Comparison of ENCODE assay signal across 23 cellular contexts in genomic region chr12:4012977-4013968, GRCh38.
DNase-seq lines count a peak whose midpoint lies in the region; ATAC-seq, FAIRE-seq and TF ChIP-seq lines count a peak whose summit lies in the region.
"Had no signal": no experiment of that assay in that cellular context is flagged by ENCODE, and none has a peak within 500 bp of the region (broad histone marks: within the 10 kb centered on the region; RNA-seq: fewer than 3 reads in every experiment).

No MANE protein-coding gene starts in this region.

- H3K27ac Mint-ChIP-seq in mesothelial cell of epicardium, result peak overlapping the region; percentile 48
- H3K27ac Mint-ChIP-seq in type B pancreatic cell, result peak overlapping the region; percentile 7
- H3K27ac Mint-ChIP-seq: activated CD4-positive, alpha-beta T cell treated with anti-CD3 and anti-CD28 coated beads, Interleukin-2, amount 10 ng/mL, durations not matched to agents 7 days and 5 days; activated naive CD4-positive, alpha-beta T cell treated with anti-CD3 and anti-CD28 coated beads, Interleukin-2, amount 50 U/mL, for 24 hours had no signal

- no peaks in the 10 kb centered on the region for H3K9me3 Mint-ChIP-seq in mesothelial cell of epicardium
- H3K9me3 Mint-ChIP-seq in type B pancreatic cell, result peaks cover 8% of the 10 kb centered on the region
- H3K9me3 Mint-ChIP-seq: activated CD4-positive, alpha-beta T cell treated with anti-CD3 and anti-CD28 coated beads, Interleukin-2, amount 10 ng/mL, durations not matched to agents 7 days and 5 days; activated naive CD4-positive, alpha-beta T cell treated with anti-CD3 and anti-CD28 coated beads, Interleukin-2, amount 50 U/mL, for 24 hours; natural killer cell treated with Interleukin-12 subunit alpha and Interleukin-12 subunit beta and Interleukin-15 and Interleukin-18, amount 100 ng/mL, for 72 hours had no signal

- 68% methylated on average over 5 of the region's 5 CpGs for WGBS in suprapubic skin

- no peaks in the 10 kb centered on the region for H3K9me3 ChIP-seq in suprapubic skin
- H3K9me3 ChIP-seq: esophagus muscularis mucosa, prostate gland, thoracic aorta had no signal

- no peaks in the 10 kb centered on the region for H3K27me3 ChIP-seq in suprapubic skin
- H3K27me3 ChIP-seq: esophagus muscularis mucosa had no signal

- TF ChIP-seq POLR2A in suprapubic skin (IDR thresholded peaks at IDR 0.05), result no peak

- no peak for TF ChIP-seq CTCF in mesothelial cell of epicardium (IDR thresholded peaks at IDR 0.05; ENCODE audit: unreplicated experiment)
- no peak for TF ChIP-seq CTCF in type B pancreatic cell (conservative IDR thresholded peaks at IDR 0.05)
- no peak for TF ChIP-seq CTCF in suprapubic skin (IDR thresholded peaks at IDR 0.05)

- H3K36me3 Mint-ChIP-seq in mesothelial cell of epicardium (no peaks in the 10 kb centered on the region), type B pancreatic cell (peaks cover 3% of the 10 kb centered on the region)
- H3K36me3 Mint-ChIP-seq: activated naive CD4-positive, alpha-beta T cell treated with anti-CD3 and anti-CD28 coated beads, Interleukin-2, amount 50 U/mL, for 24 hours; natural killer cell treated with Interleukin-12 subunit alpha and Interleukin-12 subunit beta and Interleukin-15 and Interleukin-18, amount 100 ng/mL, for 72 hours had no signal

- no peak overlapping the region for H3K4me3 ChIP-seq in suprapubic skin
- H3K4me3 ChIP-seq: esophagus muscularis mucosa, prostate gland, SK-N-MC, thoracic aorta had no signal

- FAIRE-seq in RCC 7860 (lab: Jason Lieb, UNC), result peak; percentile 96
- FAIRE-seq: frontal cortex, keratinocyte had no signal

- H3K27me3 Mint-ChIP-seq in mesothelial cell of epicardium (ENCODE audit: low read depth) (no peaks in the 10 kb centered on the region), type B pancreatic cell (peaks cover 4% of the 10 kb centered on the region)
- H3K27me3 Mint-ChIP-seq: activated CD4-positive, alpha-beta T cell treated with anti-CD3 and anti-CD28 coated beads, Interleukin-2, amount 10 ng/mL, durations not matched to agents 7 days and 5 days; activated naive CD4-positive, alpha-beta T cell treated with anti-CD3 and anti-CD28 coated beads, Interleukin-2, amount 50 U/mL, for 24 hours; natural killer cell treated with Interleukin-12 subunit alpha and Interleukin-12 subunit beta and Interleukin-15 and Interleukin-18, amount 100 ng/mL, for 72 hours had no signal

- no peaks in the 10 kb centered on the region for H3K4me1 ChIP-seq in suprapubic skin
- H3K4me1 ChIP-seq: esophagus muscularis mucosa, prostate gland had no signal

- no peak overlapping the region for H3K27ac ChIP-seq in suprapubic skin
- H3K27ac ChIP-seq: esophagus muscularis mucosa, prostate gland, SK-N-MC, thoracic aorta, WERI-Rb-1 had no signal

- TF ChIP-seq EP300 in suprapubic skin (IDR thresholded peaks at IDR 0.05), result no peak

- no peaks in the 10 kb centered on the region for H3K36me3 ChIP-seq in suprapubic skin
- H3K36me3 ChIP-seq: esophagus muscularis mucosa, prostate gland, thoracic aorta, WERI-Rb-1 had no signal

- DNase-seq in RCC 7860 (ENCODE audit: low spot score), result peak; percentile 77
- no peak for DNase-seq in mesothelial cell of epicardium (ENCODE audit: low spot score in 2 of 2, unreplicated experiment in 2 of 2)
- DNase-seq in type B pancreatic cell (ENCODE audit: extremely low spot score, unreplicated experiment), result no peak
- DNase-seq in suprapubic skin (ENCODE audit: low spot score in 2 of 2), result no peak
- DNase-seq in SHP77 (lab: John Stamatoyannopoulos, UW), result no peak
- DNase-seq: activated CD4-positive, alpha-beta T cell treated with anti-CD3 and anti-CD28 coated beads, Interleukin-2, amount 10 ng/mL, durations not matched to agents 7 days and 5 days; aorta; effector CD4-positive, alpha-beta T cell; NCI-H1105 treated with DMSO at 0.1 percent for 48 hours; NCI-H2081 treated with DMSO at 0.1 percent for 48 hours; stimulated activated CD4-positive, alpha-beta T cell treated with anti-CD3 and anti-CD28 coated beads, Interleukin-1b, Interleukin-23, amount 100 ng/mL, for 48 hours; T-helper 2 cell; WERI-Rb-1 had no signal

- H3K4me1 Mint-ChIP-seq in mesothelial cell of epicardium (peaks cover 21% of the 10 kb centered on the region), type B pancreatic cell (ENCODE audit: unreplicated experiment) (peaks cover 22% of the 10 kb centered on the region)
- H3K4me1 Mint-ChIP-seq: activated CD4-positive, alpha-beta T cell treated with anti-CD3 and anti-CD28 coated beads, Interleukin-2, amount 10 ng/mL, durations not matched to agents 7 days and 5 days; activated naive CD4-positive, alpha-beta T cell treated with anti-CD3 and anti-CD28 coated beads, Interleukin-2, amount 50 U/mL, for 24 hours had no signal

- ATAC-seq in esophagus mucosa (peak; percentile 42), HG02938 (IDR thresholded peaks at IDR 0.05; ENCODE audit: unreplicated experiment) (no peak)
- ATAC-seq: natural killer cell treated with Interleukin-12 subunit alpha and Interleukin-12 subunit beta and Interleukin-15 and Interleukin-18, amount 100 ng/mL, for 72 hours had no signal

- no peak overlapping the region for H3K4me3 Mint-ChIP-seq in mesothelial cell of epicardium
- H3K4me3 Mint-ChIP-seq in type B pancreatic cell, result no peak overlapping the region
- H3K4me3 Mint-ChIP-seq: activated CD4-positive, alpha-beta T cell treated with anti-CD3 and anti-CD28 coated beads, Interleukin-2, amount 10 ng/mL, durations not matched to agents 7 days and 5 days; activated naive CD4-positive, alpha-beta T cell treated with anti-CD3 and anti-CD28 coated beads, Interleukin-2, amount 50 U/mL, for 24 hours; natural killer cell treated with Interleukin-12 subunit alpha and Interleukin-12 subunit beta and Interleukin-15 and Interleukin-18, amount 100 ng/mL, for 72 hours had no signal
